Comparison of ENCODE assay signal across 25 cellular contexts in genomic region chr1:218382261-218382660, GRCh38. TPM values are rescaled to one million over a fixed set of nuclear protein-coding genes. Genes with fewer than 3 reads are reported as not detected.
"Had no signal": no experiment of that assay in that cellular context is flagged by ENCODE, and none has a peak within 500 bp of the region (broad histone marks: within the 10 kb centered on the region; RNA-seq: fewer than 3 reads in every experiment).

No MANE protein-coding gene starts in this region.

- H3K36me3 ChIP-seq: MG63 had no signal

- H3K4me3 ChIP-seq: MG63, SK-N-MC had no signal

- H3K9me3 ChIP-seq: MG63 had no signal

- H3K27me3 ChIP-seq: MG63 had no signal

- DNase-seq: activated CD4-positive, alpha-beta memory T cell treated with anti-CD3 and anti-CD28 coated beads for 36 hours; activated CD4-positive, alpha-beta T cell treated with anti-CD3 and anti-CD28 coated beads, Interleukin-2, amount 10 ng/mL, durations not matched to agents 7 days and 5 days; activated CD4-positive, CD25-positive, alpha-beta regulatory T cell; activated CD8-positive, alpha-beta memory T cell treated with anti-CD3 and anti-CD28 coated beads for 24 hours; activated gamma-delta T cell; activated naive CD4-positive, alpha-beta T cell treated with anti-CD3 and anti-CD28 coated beads for 36 hours; activated naive CD8-positive, alpha-beta T cell treated with anti-CD3 and anti-CD28 coated beads for 36 hours; activated T-cell treated with anti-CD3 and anti-CD28 coated beads for 4 hours; activated T-cell treated with anti-CD3 and anti-CD28 coated beads, Interleukin-2, amount 50 U/mL, for 48 hours; anterior cingulate cortex; MG63; NCI-H1436; NCI-H1694 treated with DMSO at 0.1 percent for 48 hours; NCI-H2029 treated with DMSO at 0.1 percent for 48 hours; NCI-H345; NCI-H510A treated with DMSO at 0.1 percent for 48 hours; NCI-H69; NK-92 treated with Interleukin-12 subunit alpha and Interleukin-12 subunit beta, amount 100 ng/mL, for 24 hours; OCI-M1; T-cell; T-helper 2 cell; T1000 had no signal

- FAIRE-seq: TTC549 had no signal

RNA-seq across cellular contexts. Expression of gene TGFB2, which starts 37.1 kb away (rescaled TPM):
- total RNA-seq: activated CD4-positive, alpha-beta memory T cell treated with anti-CD3 and anti-CD28 coated beads for 36 hours; activated CD4-positive, alpha-beta T cell treated with anti-CD3 and anti-CD28 coated beads, Interleukin-2, amount 10 ng/mL, durations not matched to agents 7 days and 5 days; activated T-helper 17 cell treated with anti-CD3 and anti-CD28 coated beads, Interleukin-2, amount 50 U/mL, for 72 hours had no signal
